1 cellular context compared by ENCODE assay signal in the genomic region with DNA sequence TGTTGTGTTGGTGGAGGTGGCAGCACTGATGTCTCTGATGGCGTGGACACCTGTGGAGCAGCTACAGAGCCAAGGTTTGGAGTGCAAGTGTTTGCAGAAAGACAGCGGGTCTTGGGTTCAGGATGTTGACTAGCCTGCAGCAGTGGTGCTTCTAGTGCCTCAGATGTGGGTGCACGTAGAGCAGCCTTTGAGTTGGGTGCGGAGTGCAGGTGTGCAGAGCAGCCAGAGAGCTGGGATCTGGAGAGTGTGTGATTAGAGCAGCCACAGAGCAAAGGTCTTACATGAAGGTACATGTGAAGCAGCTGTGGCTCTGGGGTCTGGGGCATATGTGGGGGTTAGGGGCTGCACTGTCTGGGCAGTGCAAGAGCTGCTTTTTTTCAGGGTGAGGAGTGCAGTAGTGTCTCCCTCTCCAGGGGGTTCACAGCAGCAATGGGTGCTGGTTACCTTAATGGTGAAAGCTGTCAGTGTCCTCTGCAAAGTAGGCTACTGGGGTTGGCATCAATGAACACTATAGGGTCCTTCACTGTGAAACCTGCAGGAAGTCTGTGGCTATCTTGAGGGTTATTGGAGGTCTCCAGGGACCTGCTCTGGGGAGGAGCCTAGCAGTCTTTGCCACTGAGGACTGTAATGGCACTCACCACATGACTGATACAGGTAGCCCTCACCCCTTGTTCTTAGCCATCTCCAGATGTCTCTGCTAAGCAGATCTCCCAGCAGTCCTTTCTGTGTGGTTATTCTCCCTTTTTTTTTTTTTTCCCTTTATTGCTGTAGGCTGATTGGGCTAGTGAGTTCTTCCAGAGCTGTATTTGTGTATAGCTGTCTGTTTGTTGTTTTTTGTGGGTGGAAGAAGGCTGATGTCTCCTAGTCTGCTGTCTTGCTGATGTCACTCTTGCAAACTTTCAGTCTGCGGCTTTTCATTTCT.
TF ChIP-seq lines count a peak whose summit lies in the region.

No MANE protein-coding gene starts in this region.

TF ChIP-seq in HepG2, 621 proteins besides CTCF, POLR2A, EP300 and RAD21:
- TF ChIP-seq HNRNPK (IDR thresholded peaks at IDR 0.05; ENCODE audit: low read depth, low read length, poor library complexity, severe bottlenecking) (no peak), HNF4A (CRISPR knock-in tag; IDR thresholded peaks at IDR 0.05) (0 out of 2 replicates have a peak, but pooled peaks have one; percentile 12), ZNF777 (CRISPR knock-in tag; IDR thresholded peaks at IDR 0.05) (no peak), ZBTB38 (CRISPR knock-in tag; IDR thresholded peaks at IDR 0.05) (peak; percentile 49; the same call in 1 of the 2 replicates), ZNF790 (CRISPR knock-in tag; IDR thresholded peaks at IDR 0.05; ENCODE audit: borderline replicate concordance) (no peak)
- TF ChIP-seq, protein P1, sequence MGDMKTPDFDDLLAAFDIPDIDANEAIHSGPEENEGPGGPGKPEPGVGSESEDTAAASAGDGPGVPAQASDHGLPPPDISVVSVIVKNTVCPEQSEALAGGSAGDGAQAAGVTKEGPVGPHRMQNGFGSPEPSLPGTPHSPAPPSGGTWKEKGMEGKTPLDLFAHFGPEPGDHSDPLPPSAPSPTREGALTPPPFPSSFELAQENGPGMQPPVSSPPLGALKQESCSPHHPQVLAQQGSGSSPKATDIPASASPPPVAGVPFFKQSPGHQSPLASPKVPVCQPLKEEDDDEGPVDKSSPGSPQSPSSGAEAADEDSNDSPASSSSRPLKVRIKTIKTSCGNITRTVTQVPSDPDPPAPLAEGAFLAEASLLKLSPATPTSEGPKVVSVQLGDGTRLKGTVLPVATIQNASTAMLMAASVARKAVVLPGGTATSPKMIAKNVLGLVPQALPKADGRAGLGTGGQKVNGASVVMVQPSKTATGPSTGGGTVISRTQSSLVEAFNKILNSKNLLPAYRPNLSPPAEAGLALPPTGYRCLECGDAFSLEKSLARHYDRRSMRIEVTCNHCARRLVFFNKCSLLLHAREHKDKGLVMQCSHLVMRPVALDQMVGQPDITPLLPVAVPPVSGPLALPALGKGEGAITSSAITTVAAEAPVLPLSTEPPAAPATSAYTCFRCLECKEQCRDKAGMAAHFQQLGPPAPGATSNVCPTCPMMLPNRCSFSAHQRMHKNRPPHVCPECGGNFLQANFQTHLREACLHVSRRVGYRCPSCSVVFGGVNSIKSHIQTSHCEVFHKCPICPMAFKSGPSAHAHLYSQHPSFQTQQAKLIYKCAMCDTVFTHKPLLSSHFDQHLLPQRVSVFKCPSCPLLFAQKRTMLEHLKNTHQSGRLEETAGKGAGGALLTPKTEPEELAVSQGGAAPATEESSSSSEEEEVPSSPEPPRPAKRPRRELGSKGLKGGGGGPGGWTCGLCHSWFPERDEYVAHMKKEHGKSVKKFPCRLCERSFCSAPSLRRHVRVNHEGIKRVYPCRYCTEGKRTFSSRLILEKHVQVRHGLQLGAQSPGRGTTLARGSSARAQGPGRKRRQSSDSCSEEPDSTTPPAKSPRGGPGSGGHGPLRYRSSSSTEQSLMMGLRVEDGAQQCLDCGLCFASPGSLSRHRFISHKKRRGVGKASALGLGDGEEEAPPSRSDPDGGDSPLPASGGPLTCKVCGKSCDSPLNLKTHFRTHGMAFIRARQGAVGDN (CRISPR knock-in tag; IDR thresholded peaks at IDR 0.05) = 0 out of 2 replicates have a peak, but pooled peaks have one; percentile 15
